ENCODE assay signal across 8 cellular contexts in the genomic region with DNA sequence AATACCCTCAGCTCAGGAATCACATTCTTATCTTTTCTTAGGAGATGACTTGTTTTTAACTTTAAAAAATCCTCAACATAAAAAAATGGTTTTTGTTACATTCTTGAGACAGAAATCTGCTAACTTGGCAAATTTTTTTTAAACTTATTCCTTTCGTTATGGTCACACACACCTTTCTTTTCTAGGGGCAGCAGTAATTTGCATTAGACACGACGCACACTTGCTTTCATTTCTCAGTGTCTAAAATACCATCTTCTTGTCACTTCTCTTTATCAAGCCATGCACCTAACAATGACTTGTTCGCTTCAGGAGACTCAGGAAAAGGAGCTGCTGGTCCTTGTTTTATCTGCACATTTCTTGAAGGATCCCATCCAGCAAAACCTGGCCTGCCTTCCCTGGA.
A peak's percentile ranks its signal among the peaks of the same experiment; 100 is the strongest.
DNase-seq lines count a peak whose midpoint lies in the region; ATAC-seq, FAIRE-seq and TF ChIP-seq lines count a peak whose summit lies in the region.

No MANE protein-coding gene starts in this region.

- peaks cover 34% of the 10 kb centered on the region for H3K4me1 Mint-ChIP-seq in CD4-positive, alpha-beta T cell (ENCODE audit: low read depth)
- peaks cover 9% of the 10 kb centered on the region for H3K4me1 Mint-ChIP-seq in astrocyte (ENCODE audit: low read depth, unreplicated experiment)

- H3K4me2 ChIP-seq in astrocyte (ENCODE audit: low read length) = peak overlapping the region; percentile 72

- peak overlapping the region; percentile 84 for H3K27ac Mint-ChIP-seq in CD4-positive, alpha-beta T cell
- no peak overlapping the region for H3K27ac Mint-ChIP-seq in astrocyte (ENCODE audit: unreplicated experiment)

- H3K27me3 Mint-ChIP-seq in CD4-positive, alpha-beta T cell = no peaks in the 10 kb centered on the region
- no peaks in the 10 kb centered on the region for H3K27me3 Mint-ChIP-seq in astrocyte (ENCODE audit: low read depth, unreplicated experiment)

- no peaks in the 10 kb centered on the region for H3K79me2 ChIP-seq in astrocyte (ENCODE audit: insufficient read depth, low read length)

- peak; percentile 95 for FAIRE-seq in astrocyte (lab: Jason Lieb, UNC)

- intact Hi-C loops in CD4-positive, alpha-beta T cell (cut with DNase I, micrococcal nuclease) = loop anchor here in 1 of 2 experiments (1.0 kb wide), 1 partner anchor 11 kb away; no protein-coding TSS in a partner anchor

- no peak for ATAC-seq in CD4-positive, alpha-beta T cell (ENCODE audit: poor library complexity)
- peak; percentile 69 for ATAC-seq in GM19455 (IDR thresholded peaks at IDR 0.05; ENCODE audit: unreplicated experiment)
- peak; percentile 75 for ATAC-seq in HG03432 (IDR thresholded peaks at IDR 0.05; ENCODE audit: unreplicated experiment)

- no peaks in the 10 kb centered on the region for H3K27me3 ChIP-seq in CD4-positive, alpha-beta T cell (ENCODE audit: control insufficient read depth, insufficient read depth, low read length)
- H3K27me3 ChIP-seq in astrocyte (ENCODE audit: insufficient read depth, low read length) = no peaks in the 10 kb centered on the region

- H3K9ac ChIP-seq in astrocyte (ENCODE audit: low read length) = no peak overlapping the region

- H3K9me3 ChIP-seq in CD4-positive, alpha-beta T cell (ENCODE audit: control insufficient read depth, low read length) = no peaks in the 10 kb centered on the region
- no peaks in the 10 kb centered on the region for H3K9me3 ChIP-seq in astrocyte (ENCODE audit: insufficient read depth, low read depth, low read length)

- no peak for TF ChIP-seq CTCF in CD4-positive, alpha-beta T cell (IDR thresholded peaks at IDR 0.05)
- no peak for TF ChIP-seq CTCF in astrocyte (IDR thresholded peaks at IDR 0.05; ENCODE audit: insufficient read depth, low read depth, low read length)

- no peak overlapping the region for H2AFZ ChIP-seq in astrocyte (ENCODE audit: low read depth, low read length)

- no peaks in the 10 kb centered on the region for H3K9me3 Mint-ChIP-seq in CD4-positive, alpha-beta T cell
- no peaks in the 10 kb centered on the region for H3K9me3 Mint-ChIP-seq in astrocyte (ENCODE audit: unreplicated experiment)

- no peaks in the 10 kb centered on the region for H4K20me1 ChIP-seq in astrocyte (ENCODE audit: insufficient read depth, low read length)

- peak overlapping the region; percentile 13 for H3K27ac ChIP-seq in CD4-positive, alpha-beta T cell (ENCODE audit: low read depth, low read length)
- H3K27ac ChIP-seq in astrocyte (ENCODE audit: low read depth, low read length) = no peak overlapping the region

- no peak for DNase-seq in CD4-positive, alpha-beta T cell
- DNase-seq in astrocyte (ENCODE audit: low read depth) = no peak
- no peak for DNase-seq in SHP77 (lab: John Stamatoyannopoulos, UW)
- no peak for DNase-seq in DMS53 treated with DMSO at 0.1 percent for 48 hours (lab: John Stamatoyannopoulos, UW; ENCODE audit: unreplicated experiment)
- no peak for DNase-seq in stimulated activated naive CD4-positive, alpha-beta T cell (lab: John Stamatoyannopoulos, UW)
- DNase-seq in cerebellum (ENCODE audit: low spot score) = no peak

- no peaks in the 10 kb centered on the region for H3K36me3 Mint-ChIP-seq in CD4-positive, alpha-beta T cell (ENCODE audit: low read depth)
- no peaks in the 10 kb centered on the region for H3K36me3 Mint-ChIP-seq in astrocyte (ENCODE audit: low read depth, unreplicated experiment)

- CTCF ChIA-PET in CD4-positive, alpha-beta T cell (lab: Charles Lee) = interaction anchor here (0.9 to 1.6 kb wide), 2 partner anchors 11 to 381 kb away, joined by 3 to 6 read pairs; no protein-coding TSS in a partner anchor

- H3K36me3 ChIP-seq in astrocyte (ENCODE audit: insufficient read depth, low read length) = no peaks in the 10 kb centered on the region

- peak overlapping the region; percentile 36 for H3K4me3 Mint-ChIP-seq in CD4-positive, alpha-beta T cell
- H3K4me3 Mint-ChIP-seq in astrocyte (ENCODE audit: unreplicated experiment) = no peak overlapping the region

- H3K4me3 ChIP-seq in astrocyte (ENCODE audit: insufficient read depth, low read depth, low read length) = peak overlapping the region; percentile 39

- H3K4me1 ChIP-seq in astrocyte (ENCODE audit: insufficient read depth, low read length) = peaks cover 12% of the 10 kb centered on the region

- POLR2A ChIA-PET in CD4-positive, alpha-beta T cell (lab: Charles Lee) = interaction anchor here (1.1 to 1.3 kb wide), 4 partner anchors 11 to 111 kb away, joined by 3 to 7 read pairs (median 4); no protein-coding TSS in a partner anchor
